22 cellular contexts compared by ENCODE assay signal in genomic region chr7:43244782-43245181, GRCh38.
DNase-seq lines count a peak whose midpoint lies in the region; TF ChIP-seq lines count a peak whose summit lies in the region.
"Had no signal": no experiment of that assay in that cellular context is flagged by ENCODE, and none has a peak within 500 bp of the region (broad histone marks: within the 10 kb centered on the region; RNA-seq: fewer than 3 reads in every experiment).

No MANE protein-coding gene starts in this region.

- H3K36me3 Mint-ChIP-seq in glutamatergic neuron (ENCODE audit: unreplicated experiment), result no peaks in the 10 kb centered on the region
- H3K36me3 Mint-ChIP-seq: CD4-positive, alpha-beta memory T cell; IgD-negative memory B cell had no signal

- H3K27ac Mint-ChIP-seq in glutamatergic neuron (ENCODE audit: unreplicated experiment), result peak overlapping the region; percentile 3
- H3K27ac Mint-ChIP-seq: CD4-positive, alpha-beta memory T cell; IgD-negative memory B cell had no signal

- H3K27ac ChIP-seq in BLaER1 treated with 17β-estradiol and CSF1 and Interleukin-3, amounts not matched to agents 10 nM and 100 nM, result no peak overlapping the region
- H3K27ac ChIP-seq: HL-60, KMS-11, SJCRH30 had no signal

- H3K9ac ChIP-seq in BLaER1 treated with 17β-estradiol and CSF1 and Interleukin-3, amounts not matched to agents 10 nM and 100 nM, result no peak overlapping the region
- H3K9ac ChIP-seq: KMS-11 had no signal

- no peak overlapping the region for H3K4me3 Mint-ChIP-seq in glutamatergic neuron (ENCODE audit: unreplicated experiment)
- H3K4me3 Mint-ChIP-seq: CD4-positive, alpha-beta memory T cell; IgD-negative memory B cell had no signal

- 0 out of 22 replicates have a peak, but pooled peaks cover 0 to 4% (median 0%) of the 10 kb centered on the region in 11 experiments for H4K20me1 ChIP-seq in BLaER1 treated with 17β-estradiol and CSF1 and Interleukin-3, amounts not matched to agents 10 nM and 100 nM

- H3K4me3 ChIP-seq in BLaER1 treated with 17β-estradiol and CSF1 and Interleukin-3, amounts not matched to agents 10 nM and 100 nM, result no peak overlapping the region
- H3K4me3 ChIP-seq: GM12878, SJCRH30 had no signal

- no peaks in the 10 kb centered on the region for H3K36me3 ChIP-seq in BLaER1 treated with 17β-estradiol and CSF1 and Interleukin-3, amounts not matched to agents 10 nM and 100 nM
- H3K36me3 ChIP-seq: SJCRH30 had no signal

- no peak for TF ChIP-seq CTCF in glutamatergic neuron (IDR thresholded peaks at IDR 0.05; ENCODE audit: partially characterized antibody, unreplicated experiment)

- H3K4me1 Mint-ChIP-seq in glutamatergic neuron (ENCODE audit: low read depth, unreplicated experiment), result peaks cover 39% of the 10 kb centered on the region

- peak; percentile 89 for DNase-seq in NCI-H82 (lab: John Stamatoyannopoulos, UW)
- DNase-seq in glutamatergic neuron, result no peak
- peak; percentile 32 for DNase-seq in retina
- DNase-seq in cortex of kidney (lab: John Stamatoyannopoulos, UW), result no peak
- DNase-seq in NOMO-1 treated with DMSO at 0.1 percent for 48 hours (lab: John Stamatoyannopoulos, UW; ENCODE audit: unreplicated experiment), result no peak
- DNase-seq in GOT3 (lab: John Stamatoyannopoulos, UW), result no peak
- DNase-seq: C1 segment of cervical spinal cord; CD4-positive, alpha-beta memory T cell; COR-L47; DMS 273 treated with DMSO at 0.1 percent for 48 hours; DMS79; GDM1; MM.1S; NCI-H2029 treated with DMSO at 0.1 percent for 48 hours; NCI-H226; NCI-H510A treated with DMSO at 0.1 percent for 48 hours; SJCRH30 had no signal

- peaks cover 22 to 57% (median 47%) of the 10 kb centered on the region in 10 experiments for H3K4me1 ChIP-seq in BLaER1 treated with 17β-estradiol and CSF1 and Interleukin-3, amounts not matched to agents 10 nM and 100 nM
- H3K4me1 ChIP-seq: SJCRH30 had no signal

- H3K4me2 ChIP-seq in BLaER1 treated with 17β-estradiol and CSF1 and Interleukin-3, amounts not matched to agents 10 nM and 100 nM, result peak overlapping the region; percentile 11 to 74 (median 63); a peak in 21 of 22 replicates
- H3K4me2 ChIP-seq: KMS-11 had no signal

- peaks cover 13% of the 10 kb centered on the region for H3K27me3 Mint-ChIP-seq in glutamatergic neuron (ENCODE audit: unreplicated experiment)

- H3K9me3 Mint-ChIP-seq in glutamatergic neuron (ENCODE audit: unreplicated experiment), result peaks cover 3% of the 10 kb centered on the region
- H3K9me3 Mint-ChIP-seq: CD4-positive, alpha-beta memory T cell; IgD-negative memory B cell had no signal

- H3K9me3 ChIP-seq in BLaER1 treated with 17β-estradiol and CSF1 and Interleukin-3, amounts not matched to agents 10 nM and 100 nM (replicated peaks in 1 of 11), result no peaks in the 10 kb centered on the region
- H3K9me3 ChIP-seq: SJCRH30 had no signal

- no peaks in the 10 kb centered on the region for H3K27me3 ChIP-seq in BLaER1 treated with 17β-estradiol and CSF1 and Interleukin-3, amounts not matched to agents 10 nM and 100 nM

Comparison
In these comparisons a context has a peak if more than half of its experiments do, and no peak if none do; other contexts are left out.
1. DNase-seq: peak in NCI-H82 (single experiment) and retina (single experiment); none in glutamatergic neuron (single experiment), cortex of kidney (single experiment), NOMO-1 treated with DMSO at 0.1 percent for 48 hours (single experiment) and GOT3 (single experiment).